28 cellular contexts compared by ENCODE assay signal in genomic region chr4:128345650-128346049, GRCh38.
"Had no signal": no experiment of that assay in that cellular context is flagged by ENCODE, and none has a peak within 500 bp of the region (broad histone marks: within the 10 kb centered on the region; RNA-seq: fewer than 3 reads in every experiment).

No MANE protein-coding gene starts in this region.

- H3K27me3 ChIP-seq: brain microvascular endothelial cell, esophagus squamous epithelium had no signal

- H3K4me1 Mint-ChIP-seq: activated CD4-positive, alpha-beta T cell treated with anti-CD3 and anti-CD28 coated beads for 36 hours; activated CD4-positive, alpha-beta T cell treated with anti-CD3 and anti-CD28 coated beads, Interleukin-2, amount 10 ng/mL, durations not matched to agents 24 days and 14 days; central memory CD8-positive, alpha-beta T cell had no signal

- H3K9me3 Mint-ChIP-seq: activated CD4-positive, alpha-beta memory T cell treated with anti-CD3 and anti-CD28 coated beads for 36 hours; activated CD4-positive, alpha-beta T cell treated with anti-CD3 and anti-CD28 coated beads, Interleukin-2, amount 10 ng/mL, durations not matched to agents 24 days and 14 days; activated T-cell treated with anti-CD3 and anti-CD28 coated beads, Interleukin-2, amount 50 U/mL, for 24 hours; activated T-cell treated with anti-CD3 and anti-CD28 coated beads, Interleukin-2, amount 50 U/mL, for 72 hours; central memory CD8-positive, alpha-beta T cell; effector memory CD8-positive, alpha-beta T cell had no signal

- H3K27me3 Mint-ChIP-seq: activated CD4-positive, alpha-beta memory T cell treated with anti-CD3 and anti-CD28 coated beads for 36 hours; activated CD4-positive, alpha-beta T cell treated with anti-CD3 and anti-CD28 coated beads for 36 hours; activated CD4-positive, alpha-beta T cell treated with anti-CD3 and anti-CD28 coated beads, Interleukin-2, amount 10 ng/mL, durations not matched to agents 24 days and 14 days; activated naive CD8-positive, alpha-beta T cell; activated T-cell treated with anti-CD3 and anti-CD28 coated beads, Interleukin-2, amount 50 U/mL, for 24 hours; central memory CD8-positive, alpha-beta T cell; effector memory CD8-positive, alpha-beta T cell had no signal

- ATAC-seq: activated CD4-positive, alpha-beta T cell treated with anti-CD3 and anti-CD28 coated beads for 36 hours; activated CD8-positive, alpha-beta T cell treated with anti-CD3 and anti-CD28 coated beads, Interleukin-2, amount 10 ng/mL, durations not matched to agents 7 days and 5 days; activated T-cell treated with anti-CD3 and anti-CD28 coated beads, Interleukin-2, amount 50 U/mL, for 72 hours; effector memory CD8-positive, alpha-beta T cell had no signal

- H3K27ac Mint-ChIP-seq: activated CD4-positive, alpha-beta memory T cell treated with anti-CD3 and anti-CD28 coated beads for 36 hours; activated CD4-positive, alpha-beta T cell treated with anti-CD3 and anti-CD28 coated beads for 36 hours; activated CD4-positive, alpha-beta T cell treated with anti-CD3 and anti-CD28 coated beads, Interleukin-2, amount 10 ng/mL, durations not matched to agents 24 days and 14 days; activated CD8-positive, alpha-beta T cell treated with anti-CD3 and anti-CD28 coated beads, Interleukin-2, amount 10 ng/mL, durations not matched to agents 7 days and 5 days; activated naive CD8-positive, alpha-beta T cell; activated T-cell treated with anti-CD3 and anti-CD28 coated beads, Interleukin-2, amount 50 U/mL, for 24 hours; activated T-cell treated with anti-CD3 and anti-CD28 coated beads, Interleukin-2, amount 50 U/mL, for 72 hours; effector memory CD8-positive, alpha-beta T cell had no signal

- H3K9me3 ChIP-seq: esophagus squamous epithelium had no signal

- H3K27ac ChIP-seq: brain microvascular endothelial cell, epithelial cell of prostate, esophagus squamous epithelium had no signal

- H3K4me3 Mint-ChIP-seq: activated CD4-positive, alpha-beta memory T cell treated with anti-CD3 and anti-CD28 coated beads for 36 hours; activated CD4-positive, alpha-beta T cell treated with anti-CD3 and anti-CD28 coated beads for 36 hours; activated CD4-positive, alpha-beta T cell treated with anti-CD3 and anti-CD28 coated beads, Interleukin-2, amount 10 ng/mL, durations not matched to agents 24 days and 14 days; activated CD8-positive, alpha-beta T cell treated with anti-CD3 and anti-CD28 coated beads, Interleukin-2, amount 10 ng/mL, durations not matched to agents 7 days and 5 days; activated naive CD8-positive, alpha-beta T cell; activated T-cell treated with anti-CD3 and anti-CD28 coated beads, Interleukin-2, amount 50 U/mL, for 24 hours; activated T-cell treated with anti-CD3 and anti-CD28 coated beads, Interleukin-2, amount 50 U/mL, for 72 hours; central memory CD8-positive, alpha-beta T cell; effector memory CD8-positive, alpha-beta T cell had no signal

- H3K36me3 ChIP-seq: brain microvascular endothelial cell, esophagus squamous epithelium had no signal

- DNase-seq: activated CD4-positive, alpha-beta memory T cell treated with anti-CD3 and anti-CD28 coated beads for 36 hours; activated CD4-positive, alpha-beta T cell treated with anti-CD3 and anti-CD28 coated beads for 36 hours; activated CD4-positive, alpha-beta T cell treated with anti-CD3 and anti-CD28 coated beads, Interleukin-2, amount 10 ng/mL, durations not matched to agents 24 days and 14 days; activated CD4-positive, CD25-positive, alpha-beta regulatory T cell; activated CD4-positive, CD25-positive, alpha-beta regulatory T cell treated with anti-CD3 and anti-CD28 coated beads, Interleukin-2, amount 50 U/mL, for 72 hours; activated CD8-positive, alpha-beta memory T cell treated with anti-CD3 and anti-CD28 coated beads, Interleukin-2, amount 50 U/mL, for 48 hours; activated CD8-positive, alpha-beta T cell treated with anti-CD3 and anti-CD28 coated beads, Interleukin-2, amount 10 ng/mL, durations not matched to agents 7 days and 5 days; activated effector memory CD4-positive, alpha-beta T cell treated with Interleukin-2 at 50 U/mL for 16 hours; activated gamma-delta T cell treated with Interleukin-2 at 50 U/mL for 16 hours; activated naive CD4-positive, alpha-beta T cell treated with anti-CD3 and anti-CD28 coated beads, Interleukin-2, amount 50 U/mL, for 16 hours; activated naive CD4-positive, alpha-beta T cell treated with Interleukin-2 at 50 U/mL for 16 hours; activated T-cell treated with anti-CD3 and anti-CD28 coated beads for 4 hours; activated T-cell treated with anti-CD3 and anti-CD28 coated beads, Interleukin-2, amount 50 U/mL, for 24 hours; activated T-cell treated with anti-CD3 and anti-CD28 coated beads, Interleukin-2, amount 50 U/mL, for 72 hours; amniotic stem cell; anterior cingulate cortex; brain microvascular endothelial cell; cortex of kidney; dermis blood vessel endothelial cell; effector CD4-positive, alpha-beta T cell; effector memory CD8-positive, alpha-beta T cell; esophagus squamous epithelium; foreskin fibroblast; head of caudate nucleus; T-helper 2 cell had no signal

- H3K4me3 ChIP-seq: esophagus squamous epithelium had no signal
